ENCODE assay signal across 9 cellular contexts in the genomic region with DNA sequence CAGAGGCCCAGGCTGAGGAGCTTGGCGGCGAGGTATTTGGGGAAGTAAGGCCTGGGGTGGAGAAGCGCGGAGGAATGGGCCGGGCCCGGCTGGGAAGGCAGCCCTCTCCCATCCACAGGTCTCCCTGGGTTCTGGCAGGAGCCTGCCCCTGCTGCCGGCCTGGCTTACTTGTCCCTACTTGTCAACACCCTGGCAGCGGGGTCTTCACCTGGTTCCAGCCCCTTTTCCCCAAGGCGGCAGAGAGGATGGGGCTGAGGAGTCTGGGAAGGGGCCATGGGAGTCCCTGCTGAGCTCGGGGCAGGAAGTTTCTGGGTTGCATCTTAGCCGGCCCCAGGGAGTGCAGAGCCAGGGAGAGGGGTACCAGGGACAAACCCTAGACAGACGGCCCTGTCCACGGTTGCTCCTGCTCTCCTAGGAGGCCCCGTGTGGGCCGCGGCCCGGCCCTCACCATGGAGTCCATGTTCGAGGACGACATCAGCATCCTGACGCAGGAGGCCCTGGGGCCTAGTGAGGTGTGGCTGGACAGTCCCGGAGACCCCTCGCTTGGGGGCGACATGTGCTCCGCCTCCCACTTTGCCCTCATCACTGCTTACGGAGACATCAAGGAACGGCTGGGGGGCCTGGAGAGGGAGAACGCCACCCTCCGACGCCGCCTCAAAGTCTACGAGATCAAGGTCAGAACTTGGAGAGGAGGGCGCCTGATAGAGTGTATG. TPM values are rescaled to one million over a fixed set of nuclear protein-coding genes. Genes with fewer than 3 reads are reported as not detected.
A peak's percentile ranks its signal among the peaks of the same experiment; 100 is the strongest.
DNase-seq lines count a peak whose midpoint lies in the region; ATAC-seq and TF ChIP-seq lines count a peak whose summit lies in the region.
"Had no signal": no experiment of that assay in that cellular context is flagged by ENCODE, and none has a peak within 500 bp of the region (broad histone marks: within the 10 kb centered on the region; RNA-seq: fewer than 3 reads in every experiment).

No MANE protein-coding gene starts in this region.

- H3K4me3 ChIP-seq in kidney epithelial cell (ENCODE audit: low read depth, low read length) (peak overlapping the region; percentile 75), stomach smooth muscle (ENCODE audit: low read length in 2 of 2) (peak overlapping the region; percentile 80)

- DNase-seq in activated CD4-positive, alpha-beta T cell treated with anti-CD3 and anti-CD28 coated beads, Interleukin-2, amount 10 ng/mL, durations not matched to agents 24 days and 14 days: no peak
- DNase-seq in activated CD4-positive, alpha-beta T cell treated with anti-CD3 and anti-CD28 coated beads for 48 hours: no peak
- no peak for DNase-seq in activated naive CD8-positive, alpha-beta T cell treated with anti-CD3 and anti-CD28 coated beads, Interleukin-2, amount 50 U/mL, for 24 hours
- no peak for DNase-seq in kidney epithelial cell (ENCODE audit: low read depth)
- no peak for DNase-seq in HuH-7 (ENCODE audit: low spot score)

- peaks cover 14% of the 10 kb centered on the region for H3K36me3 Mint-ChIP-seq in activated CD4-positive, alpha-beta T cell treated with anti-CD3 and anti-CD28 coated beads, Interleukin-2, amount 10 ng/mL, durations not matched to agents 24 days and 14 days (ENCODE audit: low read depth)
- peaks cover 4% of the 10 kb centered on the region for H3K36me3 Mint-ChIP-seq in activated naive CD8-positive, alpha-beta T cell treated with anti-CD3 and anti-CD28 coated beads, Interleukin-2, amount 50 U/mL, for 24 hours (ENCODE audit: low read depth)

- H3K27ac Mint-ChIP-seq in activated CD4-positive, alpha-beta T cell treated with anti-CD3 and anti-CD28 coated beads, Interleukin-2, amount 10 ng/mL, durations not matched to agents 24 days and 14 days: no peak overlapping the region
- H3K27ac Mint-ChIP-seq in activated naive CD8-positive, alpha-beta T cell treated with anti-CD3 and anti-CD28 coated beads, Interleukin-2, amount 50 U/mL, for 24 hours: peak overlapping the region; percentile 94

- H3K9me3 Mint-ChIP-seq in activated CD4-positive, alpha-beta T cell treated with anti-CD3 and anti-CD28 coated beads, Interleukin-2, amount 10 ng/mL, durations not matched to agents 24 days and 14 days: no peaks in the 10 kb centered on the region
- H3K9me3 Mint-ChIP-seq in activated naive CD8-positive, alpha-beta T cell treated with anti-CD3 and anti-CD28 coated beads, Interleukin-2, amount 50 U/mL, for 24 hours: no peaks in the 10 kb centered on the region

- peaks cover 40% of the 10 kb centered on the region for H3K4me1 Mint-ChIP-seq in activated CD4-positive, alpha-beta T cell treated with anti-CD3 and anti-CD28 coated beads, Interleukin-2, amount 10 ng/mL, durations not matched to agents 24 days and 14 days
- H3K4me1 Mint-ChIP-seq in activated naive CD8-positive, alpha-beta T cell treated with anti-CD3 and anti-CD28 coated beads, Interleukin-2, amount 50 U/mL, for 24 hours: peaks cover 68% of the 10 kb centered on the region

- peak overlapping the region in 1 of 2 donors; percentile 6 for H3K9ac ChIP-seq in stomach smooth muscle (ENCODE audit: low read length in 2 of 2)

- H3K4me1 ChIP-seq in stomach smooth muscle (ENCODE audit: control insufficient read depth, insufficient read depth, low read length): peaks cover 26% of the 10 kb centered on the region

- peaks cover 3% of the 10 kb centered on the region for H3K27me3 Mint-ChIP-seq in activated CD4-positive, alpha-beta T cell treated with anti-CD3 and anti-CD28 coated beads, Interleukin-2, amount 10 ng/mL, durations not matched to agents 24 days and 14 days
- H3K27me3 Mint-ChIP-seq in activated naive CD8-positive, alpha-beta T cell treated with anti-CD3 and anti-CD28 coated beads, Interleukin-2, amount 50 U/mL, for 24 hours: no peaks in the 10 kb centered on the region

- H3K4me3 Mint-ChIP-seq in activated CD4-positive, alpha-beta T cell treated with anti-CD3 and anti-CD28 coated beads, Interleukin-2, amount 10 ng/mL, durations not matched to agents 24 days and 14 days: peak overlapping the region; percentile 83
- H3K4me3 Mint-ChIP-seq in activated naive CD8-positive, alpha-beta T cell treated with anti-CD3 and anti-CD28 coated beads, Interleukin-2, amount 50 U/mL, for 24 hours: peak overlapping the region; percentile 85

- no peaks in the 10 kb centered on the region for H3K9me3 ChIP-seq in stomach smooth muscle (ENCODE audit: control insufficient read depth in 2 of 2, low read length in 2 of 2)
- H3K9me3 ChIP-seq: Caco-2 had no signal

- intact Hi-C loops in activated CD4-positive, alpha-beta T cell treated with anti-CD3 and anti-CD28 coated beads, Interleukin-2, amount 10 ng/mL, durations not matched to agents 24 days and 14 days (cut with micrococcal nuclease): loop anchor here (2.0 kb wide), 1 partner anchor 45 kb away; no protein-coding TSS in a partner anchor

- no peaks in the 10 kb centered on the region for H3K27me3 ChIP-seq in kidney epithelial cell (ENCODE audit: control insufficient read depth, insufficient read depth, low read length)
- H3K27me3 ChIP-seq in stomach smooth muscle (ENCODE audit: control insufficient read depth in 1 of 2, insufficient read depth in 2 of 2, low read length in 2 of 2): no peaks in the 10 kb centered on the region

- peak overlapping the region; percentile 71 for H3K27ac ChIP-seq in stomach smooth muscle (ENCODE audit: low read length)

- H3K36me3 ChIP-seq in kidney epithelial cell (ENCODE audit: control insufficient read depth, insufficient read depth, low read length) (no peaks in the 10 kb centered on the region), stomach smooth muscle (ENCODE audit: control insufficient read depth in 2 of 2, insufficient read depth in 2 of 2, low read length in 2 of 2) (peaks cover 6 to 8% of the 10 kb centered on the region in 2 donors)

- TF ChIP-seq CTCF in kidney epithelial cell (IDR thresholded peaks at IDR 0.05; ENCODE audit: insufficient read depth, low read length, poor library complexity, severe bottlenecking): no peak

- ATAC-seq in activated naive CD8-positive, alpha-beta T cell treated with anti-CD3 and anti-CD28 coated beads, Interleukin-2, amount 50 U/mL, for 24 hours: no peak
- no peak for ATAC-seq in HG02759 (IDR thresholded peaks at IDR 0.05; ENCODE audit: unreplicated experiment)
- no peak for ATAC-seq in GM21529 (IDR thresholded peaks at IDR 0.05; ENCODE audit: unreplicated experiment)

RNA-seq across cellular contexts. Expression of a gene that starts 1.9 kb away (rescaled TPM):
- total RNA-seq in activated CD4-positive, alpha-beta T cell treated with anti-CD3 and anti-CD28 coated beads, Interleukin-2, amount 10 ng/mL, durations not matched to agents 24 days and 14 days: 9.3 and 10.9 TPM in 2 replicates
- total RNA-seq in kidney epithelial cell: 8.3 and 9.7 TPM in 2 replicates

RNA-seq across cellular contexts. Expression of a gene that starts 37.2 kb away (rescaled TPM):
- 63.0 and 66.4 TPM in 2 replicates for total RNA-seq in activated CD4-positive, alpha-beta T cell treated with anti-CD3 and anti-CD28 coated beads, Interleukin-2, amount 10 ng/mL, durations not matched to agents 24 days and 14 days
- total RNA-seq in kidney epithelial cell: not detected in 2 replicates
- total RNA-seq: Caco-2 had no signal

RNA-seq across cellular contexts. Expression of a gene that starts 46.1 kb away (rescaled TPM):
- total RNA-seq in activated CD4-positive, alpha-beta T cell treated with anti-CD3 and anti-CD28 coated beads, Interleukin-2, amount 10 ng/mL, durations not matched to agents 24 days and 14 days: 727 and 736 TPM in 2 replicates
- total RNA-seq in kidney epithelial cell: 249 and 270 TPM in 2 replicates

Comparison
In these comparisons a context has a peak if more than half of its experiments do, and no peak if none do; other contexts are left out.
1. RNA of a gene that starts 37.2 kb away (total RNA-seq): 63.0 to 66.4 TPM in activated CD4-positive, alpha-beta T cell treated with anti-CD3 and anti-CD28 coated beads, Interleukin-2, amount 10 ng/mL, durations not matched to agents 24 days and 14 days; not detected in kidney epithelial cell; every median in the first group is over 10 times any median in the second.